ENCODE assay signal across 20 cellular contexts in the genomic region with DNA sequence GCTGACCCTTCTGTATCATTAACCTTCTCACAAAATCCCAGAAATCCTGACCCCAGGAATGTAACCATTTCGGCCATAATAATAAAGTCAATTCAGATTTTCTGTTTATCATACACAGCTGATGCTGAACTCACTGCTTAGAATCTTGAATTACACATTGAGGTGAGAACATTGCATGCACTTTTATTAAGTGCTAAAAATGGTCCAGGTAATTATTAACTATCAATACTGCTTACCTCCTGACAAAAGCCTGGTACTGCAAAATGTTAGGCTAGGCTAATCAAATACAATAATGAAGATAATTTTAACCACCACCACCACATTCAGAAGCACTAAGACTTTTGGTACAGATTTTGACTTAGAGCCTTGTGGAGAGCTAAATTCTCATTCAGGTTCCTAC. TPM values are rescaled to one million over a fixed set of nuclear protein-coding genes. Genes with fewer than 3 reads are reported as not detected.
DNase-seq lines count a peak whose midpoint lies in the region; ATAC-seq, FAIRE-seq and TF ChIP-seq lines count a peak whose summit lies in the region.
"Had no signal": no experiment of that assay in that cellular context is flagged by ENCODE, and none has a peak within 500 bp of the region (broad histone marks: within the 10 kb centered on the region; RNA-seq: fewer than 3 reads in every experiment).

No MANE protein-coding gene starts in this region.

- H3K4me3 ChIP-seq in right lobe of liver (no peak overlapping the region), HepG2 (replicated peaks in 1 of 3; ENCODE audit: insufficient read depth in 1 of 3, low read depth in 2 of 3, low read length in 3 of 3) (no peak overlapping the region), endocrine pancreas (ENCODE audit: control insufficient read depth, insufficient read depth, low read length) (peak overlapping the region; percentile 53), right cardiac atrium (ENCODE audit: low read length) (no peak overlapping the region)
- H3K4me3 ChIP-seq: BLaER1 had no signal

- H3K9me3 ChIP-seq in right lobe of liver (no peaks in the 10 kb centered on the region), HepG2 (ENCODE audit: low read length) (no peaks in the 10 kb centered on the region), endocrine pancreas (ENCODE audit: control insufficient read depth, low read length) (no peaks in the 10 kb centered on the region), right cardiac atrium (ENCODE audit: control insufficient read depth, low read length) (no peaks in the 10 kb centered on the region)

- no peak for TF ChIP-seq EP300 in HepG2 (IDR thresholded peaks at IDR 0.05; ENCODE audit: low read depth in 2 of 2, low read length in 2 of 2)
- no peak for TF ChIP-seq EP300 in HepG2 (CRISPR knock-in tag; IDR thresholded peaks at IDR 0.05; ENCODE audit: borderline replicate concordance)

- H3K4me1 ChIP-seq in right lobe of liver (peaks cover 0 to 14% (median 6%) of the 10 kb centered on the region in 4 donors), HepG2 (ENCODE audit: insufficient read depth, low read length) (peaks cover 23% of the 10 kb centered on the region), endocrine pancreas (ENCODE audit: control insufficient read depth, insufficient read depth, low read length) (peaks cover 32% of the 10 kb centered on the region), right cardiac atrium (ENCODE audit: control insufficient read depth, insufficient read depth, low read length) (peaks cover 2% of the 10 kb centered on the region)

- peak in 3 of 4 donors; percentile 38 to 63 (median 53) for ATAC-seq in right lobe of liver
- ATAC-seq in HepG2 = no peak
- peak; percentile 37 for ATAC-seq in left lobe of liver
- ATAC-seq in HG03025 (IDR thresholded peaks at IDR 0.05; ENCODE audit: low FRiP score, unreplicated experiment) = no peak
- ATAC-seq in right cardiac atrium = no peak
- ATAC-seq in GM21423 (IDR thresholded peaks at IDR 0.05; ENCODE audit: unreplicated experiment) = no peak
- ATAC-seq: HCT116 had no signal

- H2AFZ ChIP-seq in HepG2 (ENCODE audit: low read length) = no peak overlapping the region

- DNase-seq in right lobe of liver = no peak
- DNase-seq in HepG2 (ENCODE audit: low spot score) = no peak
- no peak for DNase-seq in left lobe of liver (ENCODE audit: low spot score)
- DNase-seq in right cardiac atrium = no peak
- DNase-seq in LoVo (ENCODE audit: low spot score) = no peak
- DNase-seq: 8988T, AML-193, COR-L47, DMS153, DMS79 treated with DMSO at 0.1 percent for 48 hours, EL had no signal

- no TSS peak for BruUV-seq in HepG2 (replicated peaks; lab: Mats Ljungman, UMichigan)

- H3K27ac ChIP-seq in right lobe of liver (no peak overlapping the region), HepG2 (ENCODE audit: extremely low read length, insufficient read depth, low read length) (no peak overlapping the region), right cardiac atrium (ENCODE audit: low read length) (no peak overlapping the region)
- H3K27ac ChIP-seq: BLaER1 had no signal

- intact Hi-C loops in right lobe of liver (cut with DNase I) = no loop called here
- intact Hi-C loops in HepG2 (cut with micrococcal nuclease; ENCODE audit: unreplicated experiment) = no loop called here
- intact Hi-C loops in right cardiac atrium (cut with DNase I) = no loop called here

- CTCF ChIA-PET in HepG2 (lab: Yijun Ruan, JAX; ENCODE audit: low intra/inter-chr PET ratio, low total read pairs) = no interaction called here

- POLR2A ChIA-PET in HepG2 (lab: Yijun Ruan, JAX) = no interaction called here

- TF ChIP-seq RAD21 in HepG2 (CRISPR knock-in tag; IDR thresholded peaks at IDR 0.05) = no peak

- FAIRE-seq in HepG2 (lab: Jason Lieb, UNC) = no peak
- FAIRE-seq: D721Med, G401.6, GM12891, GM19239 had no signal

- H3K9ac ChIP-seq in HepG2 (ENCODE audit: insufficient read depth, low read depth, low read length) = no peak overlapping the region
- no peak overlapping the region for H3K9ac ChIP-seq in endocrine pancreas (ENCODE audit: control insufficient read depth, insufficient read depth, low read length)
- H3K9ac ChIP-seq: BLaER1 had no signal

- H3K27me3 ChIP-seq in right lobe of liver = no peaks in the 10 kb centered on the region
- H3K27me3 ChIP-seq in HepG2 (ENCODE audit: control insufficient read depth in 1 of 2, insufficient read depth in 2 of 2, low read length in 2 of 2) = no peaks in the 10 kb centered on the region
- H3K27me3 ChIP-seq in endocrine pancreas (ENCODE audit: control insufficient read depth, insufficient read depth, low read length) = no peaks in the 10 kb centered on the region
- no peaks in the 10 kb centered on the region for H3K27me3 ChIP-seq in right cardiac atrium (ENCODE audit: control insufficient read depth, insufficient read depth)
- H3K27me3 ChIP-seq: BLaER1 had no signal

- no peaks in the 10 kb centered on the region for H4K20me1 ChIP-seq in HepG2 (ENCODE audit: insufficient read depth, low read length)

- in situ Hi-C loops in HepG2 (cut with HindIII; ENCODE audit: extremely low pct_ligation_motif_present, low pct_unique_long_range_greater_than_20kb) = no loop called here

- TF ChIP-seq POLR2A in right lobe of liver (IDR thresholded peaks at IDR 0.05) (no peak), HepG2 (IDR thresholded peaks at IDR 0.05; ENCODE audit: insufficient read depth in 1 of 2, low read depth in 2 of 2, low read length in 2 of 2) (no peak)

- TF ChIP-seq CTCF in right lobe of liver (IDR thresholded peaks at IDR 0.05) (no peak), HepG2 (CRISPR knock-in tag; IDR thresholded peaks at IDR 0.05) (no peak)

- no peak overlapping the region for H3K4me2 ChIP-seq in HepG2 (ENCODE audit: low read depth, low read length)
- H3K4me2 ChIP-seq: BLaER1 had no signal

- WGBS in right lobe of liver (ENCODE audit: insufficient coverage, low coverage, low lambda C conversion rate, missing lambda C conversion rate) = 50% methylated on average over 1 of the region's 1 CpG
- 57% methylated on average over 1 of the region's 1 CpG for WGBS in HepG2 (ENCODE audit: low lambda C conversion rate)
- WGBS in right cardiac atrium = 96% methylated on average over 1 of the region's 1 CpG

- H3K36me3 ChIP-seq in right lobe of liver = no peaks in the 10 kb centered on the region
- no peaks in the 10 kb centered on the region for H3K36me3 ChIP-seq in HepG2 (replicated peaks in 1 of 2; ENCODE audit: control insufficient read depth in 1 of 2, insufficient read depth in 2 of 2, low read length in 2 of 2)
- no peaks in the 10 kb centered on the region for H3K36me3 ChIP-seq in endocrine pancreas (ENCODE audit: control insufficient read depth, insufficient read depth, low read length)

- no peaks in the 10 kb centered on the region for H3K79me2 ChIP-seq in HepG2 (ENCODE audit: insufficient read depth, low read length)

TF ChIP-seq in HepG2, 621 proteins besides CTCF, POLR2A, EP300 and RAD21 (continues in another document):
- TF ChIP-seq ZNF543 (CRISPR knock-in tag; IDR thresholded peaks at IDR 0.05) (no peak), NCOA2 (CRISPR knock-in tag; IDR thresholded peaks at IDR 0.05) (no peak)

RNA-seq across cellular contexts. Expression of a gene that starts 36.1 kb away (rescaled TPM):
- total RNA-seq in right lobe of liver = 10 to 100 TPM in 3 of 6 experiments, 1 to 10 TPM in 3; 6.0 to 20.7 (median 10.4) TPM
- 0.66 and 1.2 TPM in 2 replicates for total RNA-seq in HepG2 (2016; rRNA removed; fragmentation: Illumina TruSeq; extraction: Trizol)
- total RNA-seq in HepG2 (2016; cell fraction: cytosol; rRNA removed; fragmentation: Illumina TruSeq; extraction: Trizol; ENCODE audit: low read depth) = 0.35 and 0.40 TPM in 2 replicates
- total RNA-seq in HepG2 (2016; cell fraction: insoluble cytoplasmic fraction; rRNA removed; fragmentation: Illumina TruSeq; extraction: Trizol) = 0.63 and 0.85 TPM in 2 replicates
- 0.19 and 0.24 TPM in 2 replicates for total RNA-seq in HepG2 (2016; cell fraction: membrane; rRNA removed; fragmentation: Illumina TruSeq; extraction: Trizol)
- total RNA-seq in HepG2 (2016; cell fraction: nucleus; rRNA removed; fragmentation: Illumina TruSeq; extraction: Trizol) = 1.3 and 1.4 TPM in 2 replicates
- polyA plus RNA-seq in HepG2 (2011; rRNA removed) = 1.0 and 1.5 TPM in 2 replicates
- 0.38 and 0.64 TPM in 2 replicates for polyA plus RNA-seq in HepG2 (2011; cell fraction: cytosol; rRNA removed)
- 1.6 and 1.8 TPM in 2 replicates for polyA plus RNA-seq in HepG2 (2011; cell fraction: nucleus; rRNA removed)
- 1.9 and 4.0 TPM in 2 replicates for polyA plus RNA-seq in HepG2 (2012)
- polyA plus RNA-seq in HepG2 (2016; cell fraction: cytosol; fragmentation: Illumina TruSeq; extraction: Trizol; ENCODE audit: low read depth) = 0.11 and 0.14 TPM in 2 replicates
- polyA plus RNA-seq in HepG2 (2016; cell fraction: insoluble cytoplasmic fraction; fragmentation: Illumina TruSeq; extraction: Trizol; ENCODE audit: low read depth) = 0.47 and 0.63 TPM in 2 replicates
- 0.07 and 0.13 TPM in 2 replicates for polyA plus RNA-seq in HepG2 (2016; cell fraction: membrane; fragmentation: Illumina TruSeq; extraction: Trizol; ENCODE audit: low read depth)
- polyA plus RNA-seq in HepG2 (2016; cell fraction: nucleus; fragmentation: Illumina TruSeq; extraction: Trizol; ENCODE audit: insufficient read depth, low read depth) = 0.59 and 0.63 TPM in 2 replicates
- polyA minus RNA-seq in HepG2 (2011; rRNA and poly(A)+ RNA removed; ENCODE audit: low replicate concordance) = 13.2 and 77.0 TPM in 2 replicates
- 1.7 and 1.8 TPM in 2 replicates for polyA minus RNA-seq in HepG2 (2011; cell fraction: cytosol; rRNA and poly(A)+ RNA removed)
- polyA minus RNA-seq in HepG2 (2011; cell fraction: nucleus; rRNA and poly(A)+ RNA removed) = 7.0 and 8.9 TPM in 2 replicates
- total RNA-seq in left lobe of liver = 15.7 TPM
- 10 to 100 TPM; 13.9 to 17.4 (median 15.9) TPM for total RNA-seq in right cardiac atrium
- polyA plus RNA-seq in right cardiac atrium = 2.5 TPM

Comparison
In these comparisons a context has a peak if more than half of its experiments do, and no peak if none do; other contexts are left out.
1. ATAC-seq: peak in right lobe of liver (3 of 4) and left lobe of liver (single experiment); none in HepG2 (single experiment), HG03025 (single experiment), right cardiac atrium (0 of 2) and GM21423 (single experiment).